ENCODE assay signal across 18 cellular contexts in the genomic region with DNA sequence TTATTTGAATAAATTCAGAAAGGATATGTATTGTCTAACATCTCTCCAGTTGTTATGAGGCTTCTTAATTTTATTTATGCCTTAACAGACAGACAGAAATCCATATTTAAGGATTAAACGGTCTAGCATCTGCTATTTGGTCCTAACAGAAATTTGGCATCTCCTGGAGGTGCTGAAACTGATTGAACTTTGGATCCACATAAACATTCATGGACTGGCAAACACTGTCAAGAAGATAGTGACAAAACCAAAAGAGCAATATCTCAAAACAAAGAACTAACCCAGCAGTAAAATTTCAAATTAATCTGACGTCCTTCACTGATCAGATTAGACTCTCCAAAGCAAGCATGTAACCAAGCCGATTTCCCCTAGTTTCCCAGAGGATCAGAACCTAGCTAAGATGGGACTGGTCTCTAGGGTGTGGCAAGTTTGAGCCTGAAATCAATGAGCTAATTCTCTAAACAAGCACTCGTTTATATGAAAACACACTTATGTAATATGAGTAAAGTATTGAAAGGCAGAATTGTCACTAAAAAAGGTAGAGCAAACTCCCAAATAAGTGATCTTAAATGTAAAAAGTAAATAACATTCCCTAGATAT.
"Had no signal": no experiment of that assay in that cellular context is flagged by ENCODE, and none has a peak within 500 bp of the region (broad histone marks: within the 10 kb centered on the region; RNA-seq: fewer than 3 reads in every experiment).

No MANE protein-coding gene starts in this region.

- H3K4me3 ChIP-seq: adrenal gland, esophagus muscularis mucosa, gastroesophageal sphincter, heart right ventricle, left ventricle myocardium inferior, upper lobe of right lung had no signal

- H3K27me3 ChIP-seq: adrenal gland, esophagus muscularis mucosa, gastroesophageal sphincter, heart right ventricle, upper lobe of right lung had no signal

- FAIRE-seq: endothelial cell of umbilical vein, TTC549 had no signal

- H3K4me1 ChIP-seq: adrenal gland, esophagus muscularis mucosa, gastroesophageal sphincter, heart right ventricle, left ventricle myocardium inferior, upper lobe of right lung had no signal

- H3K9me3 ChIP-seq: adrenal gland, esophagus muscularis mucosa, gastroesophageal sphincter, heart right ventricle, left ventricle myocardium inferior, upper lobe of right lung had no signal

- H3K27ac ChIP-seq: adrenal gland, esophagus muscularis mucosa, gastroesophageal sphincter, heart right ventricle, left ventricle myocardium inferior, upper lobe of right lung had no signal

- DNase-seq: activated CD4-positive, alpha-beta memory T cell treated with anti-CD3 and anti-CD28 coated beads for 36 hours; activated CD4-positive, alpha-beta T cell treated with anti-CD3 and anti-CD28 coated beads for 36 hours; activated gamma-delta T cell treated with Interleukin-2 at 50 U/mL for 16 hours; activated T-cell treated with anti-CD3 and anti-CD28 coated beads for 4 hours; adrenal gland; effector memory CD4-positive, alpha-beta T cell; heart right ventricle; left ventricle myocardium inferior; retina; stimulated activated CD4-positive, alpha-beta T cell treated with anti-CD3 and anti-CD28 coated beads, Interleukin-12 subunit alpha, Interleukin-12 subunit beta, amount 100 ng/mL, for 4 hours; stimulated activated CD4-positive, alpha-beta T cell treated with anti-CD3 and anti-CD28 coated beads, Interleukin-1b, Interleukin-23, amount 100 ng/mL, for 48 hours; stimulated activated CD8-positive, alpha-beta memory T cell treated with anti-CD3 and anti-CD28 coated beads, Interleukin-4, amount 100 ng/mL, for 48 hours; stimulated activated naive CD4-positive, alpha-beta T cell; upper lobe of right lung had no signal

- H3K36me3 ChIP-seq: adrenal gland, esophagus muscularis mucosa, gastroesophageal sphincter, heart right ventricle, left ventricle myocardium inferior, upper lobe of right lung had no signal
